In the genomic region with DNA sequence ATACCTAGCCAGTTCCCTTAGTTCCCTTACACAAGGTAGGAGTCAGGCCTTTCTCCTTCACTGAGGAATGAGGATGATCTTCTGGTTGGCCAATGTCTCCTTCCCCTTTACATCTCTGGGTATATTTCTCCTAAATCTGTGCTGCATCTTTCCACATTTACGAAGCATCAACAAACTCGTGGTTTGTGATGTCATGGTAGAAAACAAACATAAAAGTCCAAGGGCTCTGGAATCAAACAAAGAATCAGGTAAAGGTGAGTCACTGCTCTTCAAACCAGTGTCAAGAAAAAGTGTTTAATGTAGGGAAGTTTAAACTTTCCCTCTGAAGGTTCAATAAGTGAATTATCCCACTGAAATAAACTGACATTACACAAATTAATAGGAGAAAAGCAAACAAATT, we compare ENCODE assay signal across 21 cellular contexts.
"Had no signal": no experiment of that assay in that cellular context is flagged by ENCODE, and none has a peak within 500 bp of the region (broad histone marks: within the 10 kb centered on the region; RNA-seq: fewer than 3 reads in every experiment).

No MANE protein-coding gene starts in this region.

- DNase-seq: cortex of kidney; dorsolateral prefrontal cortex; effector CD8-positive, alpha-beta T cell; glutamatergic neuron; immature natural killer cell; left lung; lower lobe of right lung; natural killer cell; sigmoid colon; stimulated activated CD4-positive, alpha-beta T cell treated with anti-CD3 and anti-CD28 coated beads, Interleukin-2, amount 100 ng/mL, for 24 hours; stimulated activated CD4-positive, alpha-beta T cell treated with anti-CD3 and anti-CD28 coated beads, Interleukin-4, amount 100 ng/mL, for 4 hours; stimulated activated naive CD4-positive, alpha-beta T cell treated with Interleukin-2 at 50 U/mL for 16 hours; trophoblast cell had no signal

- H3K4me1 ChIP-seq: left lung, lower lobe of right lung, right atrium auricular region had no signal

- H3K9me3 ChIP-seq: lower lobe of right lung had no signal

- H3K36me3 ChIP-seq: esophagus muscularis mucosa, gastroesophageal sphincter, left lung, lower lobe of right lung, right atrium auricular region, sigmoid colon had no signal

- H3K4me3 Mint-ChIP-seq: immature natural killer cell, memory B cell, mesothelial cell of epicardium, natural killer cell, neural crest cell had no signal

- H3K4me1 Mint-ChIP-seq: immature natural killer cell, natural killer cell, neural crest cell had no signal

- H3K27ac ChIP-seq: dorsolateral prefrontal cortex, epithelial cell of prostate, esophagus muscularis mucosa, gastroesophageal sphincter, left lung, lower lobe of right lung, right atrium auricular region, sigmoid colon, skin epidermis had no signal

- H3K27me3 Mint-ChIP-seq: memory B cell had no signal

- ATAC-seq: gastroesophageal sphincter, left lung, lower lobe of right lung, natural killer cell had no signal

- H3K4me3 ChIP-seq: dorsolateral prefrontal cortex, esophagus muscularis mucosa, gastroesophageal sphincter, left lung, lower lobe of right lung, right atrium auricular region, sigmoid colon, skin epidermis had no signal

- H3K27ac Mint-ChIP-seq: immature natural killer cell, memory B cell, mesothelial cell of epicardium, natural killer cell had no signal

- H3K27me3 ChIP-seq: dorsolateral prefrontal cortex, esophagus muscularis mucosa, gastroesophageal sphincter, left lung, right atrium auricular region, sigmoid colon had no signal
